24 cellular contexts compared by ENCODE assay signal in genomic region chr1:175040324-175040910, GRCh38. TPM values are rescaled to one million over a fixed set of nuclear protein-coding genes. Genes with fewer than 3 reads are reported as not detected.
"Had no signal": no experiment of that assay in that cellular context is flagged by ENCODE, and none has a peak within 500 bp of the region (broad histone marks: within the 10 kb centered on the region; RNA-seq: fewer than 3 reads in every experiment).

No MANE protein-coding gene starts in this region.

- FAIRE-seq: RCC 7860 had no signal

- H3K36me3 ChIP-seq: MG63, SJSA1 had no signal

- H3K9me3 ChIP-seq: MG63, SJSA1 had no signal

- H3K4me3 ChIP-seq: MG63, SJSA1, SK-N-MC had no signal

- DNase-seq: IMR-90, Karpas-422, KG1, NCI-H1105, NCI-H1417, NCI-H1436 treated with DMSO at 0.1 percent for 48 hours, NCI-H187, NCI-H2029, NCI-H2081 treated with DMSO at 0.1 percent for 48 hours, NCI-H2171, NCI-H226, NCI-H446, NCI-H524 treated with DMSO at 0.1 percent for 48 hours, NCI-H82, Right ventricle myocardium superior, RPMI8226, SIG-M5, T-helper 2 cell had no signal

- H3K27ac ChIP-seq: HL-60, SJSA1, SK-N-MC had no signal

- H3K27me3 ChIP-seq: MG63, SJSA1 had no signal

RNA-seq across cellular contexts. Expression of gene TNN, which starts 27.2 kb away (rescaled TPM):
- total RNA-seq: IMR-90; T-helper 1 cell treated with Interleukin-12 subunit alpha and Interleukin-12 subunit beta and Interleukin-4 antibody, amounts not matched to agents 30 ng/mL and 1 ng/mL, for 36 hours had no signal
- polyA plus RNA-seq: IMR-90 had no signal
